In the genomic region with DNA sequence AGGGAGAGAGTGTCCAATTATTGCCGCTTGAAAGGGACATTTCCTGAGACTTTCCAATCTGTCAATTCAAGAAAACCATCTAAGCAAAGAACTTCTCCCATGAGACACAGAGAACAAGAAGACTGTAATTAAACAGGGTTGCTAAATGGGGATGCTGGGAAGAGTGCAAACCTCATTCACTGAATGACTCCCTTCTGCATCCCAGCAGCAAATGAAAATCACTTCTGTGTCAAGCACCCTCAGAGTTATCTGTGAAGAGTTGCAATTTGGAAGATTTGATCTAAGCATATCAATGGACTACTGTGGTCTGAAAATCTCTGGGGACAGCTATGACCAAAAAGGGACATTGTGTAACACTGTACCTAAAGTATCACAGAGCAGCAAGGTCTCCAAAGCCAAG, we compare ENCODE assay signal across 17 cellular contexts. TPM values are rescaled to one million over a fixed set of nuclear protein-coding genes. Genes with fewer than 3 reads are reported as not detected.
A peak's percentile ranks its signal among the peaks of the same experiment; 100 is the strongest.
DNase-seq lines count a peak whose midpoint lies in the region; ATAC-seq, FAIRE-seq and TF ChIP-seq lines count a peak whose summit lies in the region.
"Had no signal": no experiment of that assay in that cellular context is flagged by ENCODE, and none has a peak within 500 bp of the region (broad histone marks: within the 10 kb centered on the region; RNA-seq: fewer than 3 reads in every experiment).

No MANE protein-coding gene starts in this region.

- H3K9me3 ChIP-seq in K562 (replicated peaks; ENCODE audit: control insufficient read depth, insufficient read depth, low read depth, low read length), result no peaks in the 10 kb centered on the region
- H3K9me3 ChIP-seq in neutrophil, result no peaks in the 10 kb centered on the region
- H3K9me3 ChIP-seq: BLaER1 treated with 17β-estradiol and CSF1 and Interleukin-3, amounts not matched to agents 10 nM and 100 nM had no signal

- FAIRE-seq in K562 (lab: Jason Lieb, UNC), result peak; percentile 44
- FAIRE-seq: GM12891 had no signal

- H3K36me3 ChIP-seq in K562 (ENCODE audit: control insufficient read depth, insufficient read depth, low read length), result peaks cover 30% of the 10 kb centered on the region; the same call in 2 of the 3 replicates
- no peaks in the 10 kb centered on the region for H3K36me3 ChIP-seq in neutrophil

- H3K27me3 ChIP-seq in K562 (ENCODE audit: control insufficient read depth in 2 of 2, insufficient read depth in 2 of 2, low read length in 2 of 2), result no peaks in the 10 kb centered on the region
- H3K27me3 ChIP-seq in neutrophil, result no peaks in the 10 kb centered on the region
- H3K27me3 ChIP-seq: BLaER1 treated with 17β-estradiol and CSF1 and Interleukin-3, amounts not matched to agents 10 nM and 100 nM had no signal

- peak overlapping the region; percentile 20 for H3K27ac Mint-ChIP-seq in activated CD8-positive, alpha-beta T cell treated with anti-CD3 and anti-CD28 coated beads for 36 hours
- no peak overlapping the region for H3K27ac Mint-ChIP-seq in activated CD8-positive, alpha-beta T cell treated with anti-CD3 and anti-CD28 coated beads, Interleukin-2, amount 10 ng/mL, durations not matched to agents 7 days and 5 days
- H3K27ac Mint-ChIP-seq: CD4-positive, CD25-positive, alpha-beta regulatory T cell; HFFc6 had no signal

- POLR2A ChIA-PET in activated CD8-positive, alpha-beta T cell treated with anti-CD3 and anti-CD28 coated beads for 36 hours (lab: Charles Lee), result interaction anchor here (4.5 kb wide), 1 partner anchor 17 kb away, joined by 13 read pairs; no protein-coding TSS in a partner anchor
- POLR2A ChIA-PET in activated CD8-positive, alpha-beta T cell treated with anti-CD3 and anti-CD28 coated beads, Interleukin-2, amount 10 ng/mL, durations not matched to agents 7 days and 5 days (lab: Charles Lee), result no interaction called here
- POLR2A ChIA-PET in K562 (lab: Yijun Ruan, JAX), result no interaction called here

- TF ChIP-seq RAD21 in K562 (CRISPR knock-in tag; conservative IDR thresholded peaks at IDR 0.05 in 1 of 2, IDR thresholded peaks at IDR 0.05 in 1 of 2), result no peak

- peaks cover 27% of the 10 kb centered on the region for H3K36me3 Mint-ChIP-seq in activated CD8-positive, alpha-beta T cell treated with anti-CD3 and anti-CD28 coated beads for 36 hours (ENCODE audit: low read depth)
- H3K36me3 Mint-ChIP-seq in activated CD8-positive, alpha-beta T cell treated with anti-CD3 and anti-CD28 coated beads, Interleukin-2, amount 10 ng/mL, durations not matched to agents 7 days and 5 days (ENCODE audit: low read depth), result peaks cover 35% of the 10 kb centered on the region

- H3K4me1 Mint-ChIP-seq in activated CD8-positive, alpha-beta T cell treated with anti-CD3 and anti-CD28 coated beads for 36 hours (ENCODE audit: low read depth), result peaks cover 21% of the 10 kb centered on the region
- peaks cover 31% of the 10 kb centered on the region for H3K4me1 Mint-ChIP-seq in activated CD8-positive, alpha-beta T cell treated with anti-CD3 and anti-CD28 coated beads, Interleukin-2, amount 10 ng/mL, durations not matched to agents 7 days and 5 days (ENCODE audit: low read depth)

- peaks cover 11% of the 10 kb centered on the region; the same call in 2 of the 3 replicates for H3K79me2 ChIP-seq in K562 (ENCODE audit: control insufficient read depth, insufficient read depth, low read length)

- in situ Hi-C loops in K562 (cut with MboI), result no loop called here

- no peak for TF ChIP-seq POLR2A in K562 (conservative IDR thresholded peaks at IDR 0.05)

- CTCF ChIA-PET in activated CD8-positive, alpha-beta T cell treated with anti-CD3 and anti-CD28 coated beads for 36 hours (lab: Charles Lee), result interaction anchor here (1.7 to 11.3 kb wide), 4 partner anchors 10 to 72 kb away, joined by 4 to 178 read pairs (median 11); no protein-coding TSS in a partner anchor
- CTCF ChIA-PET in activated CD8-positive, alpha-beta T cell treated with anti-CD3 and anti-CD28 coated beads, Interleukin-2, amount 10 ng/mL, durations not matched to agents 7 days and 5 days (lab: Charles Lee), result interaction anchor here (4.2 kb wide), 1 partner anchor 12 kb away, joined by 28 read pairs; no protein-coding TSS in a partner anchor
- CTCF ChIA-PET in K562 (lab: Yijun Ruan, JAX; ENCODE audit: low intra/inter-chr PET ratio), result no interaction called here

- H3K9me1 ChIP-seq in K562 (ENCODE audit: control insufficient read depth, insufficient read depth, low read length), result no peaks in the 10 kb centered on the region

- H3K27ac ChIP-seq in K562 (ENCODE audit: extremely low read depth, low read depth, low read length) (no peak overlapping the region), neutrophil (peak overlapping the region; percentile 89)
- H3K27ac ChIP-seq: BLaER1 treated with 17β-estradiol and CSF1 and Interleukin-3, amounts not matched to agents 10 nM and 100 nM; HL-60 had no signal

- H3K9me3 Mint-ChIP-seq in activated CD8-positive, alpha-beta T cell treated with anti-CD3 and anti-CD28 coated beads for 36 hours, result no peaks in the 10 kb centered on the region
- no peaks in the 10 kb centered on the region for H3K9me3 Mint-ChIP-seq in activated CD8-positive, alpha-beta T cell treated with anti-CD3 and anti-CD28 coated beads, Interleukin-2, amount 10 ng/mL, durations not matched to agents 7 days and 5 days (ENCODE audit: insufficient read depth)
- H3K9me3 Mint-ChIP-seq: CD4-positive, CD25-positive, alpha-beta regulatory T cell; HFFc6 had no signal

- no peak overlapping the region for H3K4me3 ChIP-seq in GM12865 (ENCODE audit: low read depth, low read length)
- no peak overlapping the region for H3K4me3 ChIP-seq in K562
- H3K4me3 ChIP-seq in neutrophil (ENCODE audit: low read depth in 1 of 2, low read length in 1 of 2), result no peak overlapping the region
- H3K4me3 ChIP-seq: BLaER1 treated with 17β-estradiol and CSF1 and Interleukin-3, amounts not matched to agents 10 nM and 100 nM had no signal

- WGBS in K562 (ENCODE audit: insufficient coverage, low coverage, missing lambda C conversion rate), result 50% methylated on average over 1 of the region's 1 CpG

- no peak for TF ChIP-seq EP300 in K562 (IDR thresholded peaks at IDR 0.05; ENCODE audit: low read length)

- H3K9ac ChIP-seq in K562 (ENCODE audit: insufficient read depth in 1 of 2, low read depth in 2 of 2, low read length in 2 of 2), result no peak overlapping the region
- H3K9ac ChIP-seq: BLaER1 treated with 17β-estradiol and CSF1 and Interleukin-3, amounts not matched to agents 10 nM and 100 nM had no signal

- intact Hi-C loops in activated CD8-positive, alpha-beta T cell treated with anti-CD3 and anti-CD28 coated beads for 36 hours (cut with micrococcal nuclease), result no loop called here
- intact Hi-C loops in K562 (cut with micrococcal nuclease), result no loop called here

- H4K20me1 ChIP-seq in K562 (replicated peaks; ENCODE audit: control insufficient read depth, insufficient read depth, low read length), result no peaks in the 10 kb centered on the region
- H4K20me1 ChIP-seq: BLaER1 treated with 17β-estradiol and CSF1 and Interleukin-3, amounts not matched to agents 10 nM and 100 nM had no signal

- DNase-seq in activated CD8-positive, alpha-beta T cell treated with anti-CD3 and anti-CD28 coated beads for 36 hours, result no peak
- no peak for DNase-seq in activated CD8-positive, alpha-beta T cell treated with anti-CD3 and anti-CD28 coated beads, Interleukin-2, amount 10 ng/mL, durations not matched to agents 7 days and 5 days
- DNase-seq in GM12865 (ENCODE audit: low read depth) (peak; percentile 28), K562 (ENCODE audit: extremely low read depth in 1 of 4, low spot score in 3 of 4) (no peak), AML-193 (lab: John Stamatoyannopoulos, UW) (no peak), ureter (ENCODE audit: low spot score) (no peak)
- DNase-seq: 8988T; Calu3; CD4-positive, CD25-positive, alpha-beta regulatory T cell; DMS 273 treated with DMSO at 0.1 percent for 48 hours; HCEC 1CT; HFFc6 had no signal

- H3K4me3 Mint-ChIP-seq in activated CD8-positive, alpha-beta T cell treated with anti-CD3 and anti-CD28 coated beads for 36 hours, result no peak overlapping the region
- no peak overlapping the region for H3K4me3 Mint-ChIP-seq in activated CD8-positive, alpha-beta T cell treated with anti-CD3 and anti-CD28 coated beads, Interleukin-2, amount 10 ng/mL, durations not matched to agents 7 days and 5 days
- H3K4me3 Mint-ChIP-seq: HFFc6 had no signal

- no TSS peak for BruUV-seq in K562 (replicated peaks; lab: Mats Ljungman, UMichigan)

- H2AFZ ChIP-seq in K562 (ENCODE audit: low read depth, low read length), result no peak overlapping the region

- no peaks in the 10 kb centered on the region for H3K27me3 Mint-ChIP-seq in activated CD8-positive, alpha-beta T cell treated with anti-CD3 and anti-CD28 coated beads for 36 hours
- no peaks in the 10 kb centered on the region for H3K27me3 Mint-ChIP-seq in activated CD8-positive, alpha-beta T cell treated with anti-CD3 and anti-CD28 coated beads, Interleukin-2, amount 10 ng/mL, durations not matched to agents 7 days and 5 days (ENCODE audit: low read depth)
- H3K27me3 Mint-ChIP-seq: CD4-positive, CD25-positive, alpha-beta regulatory T cell had no signal

- H3K4me1 ChIP-seq in K562 (replicated peaks in 1 of 2; ENCODE audit: control insufficient read depth in 2 of 2, insufficient read depth in 2 of 2, low read length in 2 of 2), result peaks cover 16 to 22% of the 10 kb centered on the region in 2 experiments; a peak in 3 of 5 replicates
- H3K4me1 ChIP-seq in neutrophil (ENCODE audit: control insufficient read depth in 1 of 2, insufficient read depth in 1 of 2, low read depth in 1 of 2, low read length in 1 of 2), result peaks cover 84 to 86% of the 10 kb centered on the region in 2 experiments

- TF ChIP-seq CTCF in activated CD8-positive, alpha-beta T cell treated with anti-CD3 and anti-CD28 coated beads for 36 hours (IDR thresholded peaks at IDR 0.05), result no peak
- TF ChIP-seq CTCF in GM12865 (IDR thresholded peaks at IDR 0.05; ENCODE audit: insufficient read depth, low read depth, low read length, missing control alignments) (no peak), K562 (IDR thresholded peaks at IDR 0.05 in 2 of 3, conservative IDR thresholded peaks at IDR 0.05 in 1 of 3; ENCODE audit: insufficient read depth in 2 of 3, low read depth in 1 of 3, low read length in 3 of 3) (no peak), neutrophil (IDR thresholded peaks at IDR 0.05) (no peak)

- no peak overlapping the region for H3K4me2 ChIP-seq in K562 (ENCODE audit: insufficient read depth, low read length)
- H3K4me2 ChIP-seq: BLaER1 treated with 17β-estradiol and CSF1 and Interleukin-3, amounts not matched to agents 10 nM and 100 nM had no signal

- ATAC-seq in activated CD8-positive, alpha-beta T cell treated with anti-CD3 and anti-CD28 coated beads for 36 hours, result no peak
- ATAC-seq in activated CD8-positive, alpha-beta T cell treated with anti-CD3 and anti-CD28 coated beads, Interleukin-2, amount 10 ng/mL, durations not matched to agents 7 days and 5 days, result no peak
- ATAC-seq in K562 (no peak), GM18517 (IDR thresholded peaks at IDR 0.05; ENCODE audit: unreplicated experiment) (no peak)

RNA-seq across cellular contexts. Expression of a gene that starts 3.6 kb away (rescaled TPM):
- 10 to 100 TPM; 42.5 to 42.9 TPM for total RNA-seq in activated CD8-positive, alpha-beta T cell treated with anti-CD3 and anti-CD28 coated beads for 36 hours
- 10 to 100 TPM; 31.7 to 32.3 TPM for total RNA-seq in activated CD8-positive, alpha-beta T cell treated with anti-CD3 and anti-CD28 coated beads, Interleukin-2, amount 10 ng/mL, durations not matched to agents 7 days and 5 days
- total RNA-seq in K562 (2011; cell fraction: chromatin; rRNA removed; ENCODE audit: low replicate concordance), result 24.4 and 29.3 TPM in 2 replicates
- total RNA-seq in K562 (2011; cell fraction: nucleolus; rRNA removed), result 21.2 and 22.3 TPM in 2 replicates
- total RNA-seq in K562 (2011; cell fraction: nucleoplasm; rRNA removed), result 25.0 and 27.3 TPM in 2 replicates
- total RNA-seq in K562 (2014; rRNA removed) (4.4 and 6.2 TPM in 2 replicates), K562 (2014; rRNA removed; fragmentation: Illumina TruSeq; extraction: Trizol) (6.1 and 6.2 TPM in 2 replicates), K562 (2015; rRNA removed; fragmentation: Illumina TruSeq; extraction: Trizol) (5.0 and 6.0 TPM in 2 replicates), K562 (2021) (10.9 and 13.9 TPM in 2 replicates), ureter (33.3 TPM)
- polyA plus RNA-seq in K562 (2011; rRNA removed) (16.5 and 23.8 TPM in 2 replicates), K562 (2014; fragmentation: Illumina TruSeq; extraction: Trizol) (10.5 and 11.3 TPM in 2 replicates), K562 (2014; fragmentation: Nextera tagmentation; extraction: Ambion mirVana) (1 to 10 TPM; 7.4 to 9.0 TPM), K562 (2014; rRNA removed) (8.9 and 10.1 TPM in 2 replicates)
- 22.8 and 23.1 TPM in 2 replicates for polyA plus RNA-seq in K562 (2011; cell fraction: cytosol; rRNA removed)
- 12.2 and 13.6 TPM in 2 replicates for polyA plus RNA-seq in K562 (2011; cell fraction: nucleus; rRNA removed)
- 11.8 and 16.9 TPM in 2 replicates for polyA plus RNA-seq in K562 (2012)
- 26.4 and 34.0 TPM in 2 replicates for polyA minus RNA-seq in K562 (2011; rRNA and poly(A)+ RNA removed)
- 4.4 and 10.6 TPM in 2 replicates for polyA minus RNA-seq in K562 (2011; cell fraction: cytosol; rRNA and poly(A)+ RNA removed)
- polyA minus RNA-seq in K562 (2011; cell fraction: nucleus; rRNA and poly(A)+ RNA removed), result 7.3 and 8.2 TPM in 2 replicates

RNA-seq across cellular contexts. Expression of a gene that starts 34.4 kb away (rescaled TPM):
- total RNA-seq in activated CD8-positive, alpha-beta T cell treated with anti-CD3 and anti-CD28 coated beads for 36 hours, result 10 to 100 TPM; 18.7 to 21.5 TPM
- 10 to 100 TPM; 19.5 to 20.5 TPM for total RNA-seq in activated CD8-positive, alpha-beta T cell treated with anti-CD3 and anti-CD28 coated beads, Interleukin-2, amount 10 ng/mL, durations not matched to agents 7 days and 5 days
- total RNA-seq in K562 (2011; cell fraction: chromatin; rRNA removed; ENCODE audit: low replicate concordance), result 9.7 and 22.9 TPM in 2 replicates
- total RNA-seq in K562 (2011; cell fraction: nucleolus; rRNA removed), result 11.8 and 13.8 TPM in 2 replicates
- 10.5 and 11.8 TPM in 2 replicates for total RNA-seq in K562 (2011; cell fraction: nucleoplasm; rRNA removed)
- 3.0 and 4.6 TPM in 2 replicates for total RNA-seq in K562 (2014; rRNA removed)
- total RNA-seq in K562 (2014; rRNA removed; fragmentation: Illumina TruSeq; extraction: Trizol), result 4.2 and 4.4 TPM in 2 replicates
- 5.9 and 6.1 TPM in 2 replicates for total RNA-seq in K562 (2015; rRNA removed; fragmentation: Illumina TruSeq; extraction: Trizol)
- total RNA-seq in K562 (2021), result 15.7 and 16.0 TPM in 2 replicates
- polyA plus RNA-seq in K562 (2011; rRNA removed), result 15.3 and 16.0 TPM in 2 replicates
- 16.0 and 19.6 TPM in 2 replicates for polyA plus RNA-seq in K562 (2011; cell fraction: cytosol; rRNA removed)
- 21.6 and 24.8 TPM in 2 replicates for polyA plus RNA-seq in K562 (2011; cell fraction: nucleus; rRNA removed)
- 12.8 and 15.7 TPM in 2 replicates for polyA plus RNA-seq in K562 (2012)
- polyA plus RNA-seq in K562 (2014; fragmentation: Illumina TruSeq; extraction: Trizol), result 18.8 and 19.5 TPM in 2 replicates
- polyA plus RNA-seq in K562 (2014; fragmentation: Nextera tagmentation; extraction: Ambion mirVana), result 1 to 10 TPM; 2.5 to 4.1 TPM
- polyA plus RNA-seq in K562 (2014; rRNA removed), result 14.1 and 14.3 TPM in 2 replicates
- 12.2 and 14.1 TPM in 2 replicates for polyA minus RNA-seq in K562 (2011; rRNA and poly(A)+ RNA removed)
- 8.0 and 9.1 TPM in 2 replicates for polyA minus RNA-seq in K562 (2011; cell fraction: cytosol; rRNA and poly(A)+ RNA removed)
- polyA minus RNA-seq in K562 (2011; cell fraction: nucleus; rRNA and poly(A)+ RNA removed), result 7.3 and 9.6 TPM in 2 replicates
- 82.2 TPM for total RNA-seq in ureter
